In the genomic region with DNA sequence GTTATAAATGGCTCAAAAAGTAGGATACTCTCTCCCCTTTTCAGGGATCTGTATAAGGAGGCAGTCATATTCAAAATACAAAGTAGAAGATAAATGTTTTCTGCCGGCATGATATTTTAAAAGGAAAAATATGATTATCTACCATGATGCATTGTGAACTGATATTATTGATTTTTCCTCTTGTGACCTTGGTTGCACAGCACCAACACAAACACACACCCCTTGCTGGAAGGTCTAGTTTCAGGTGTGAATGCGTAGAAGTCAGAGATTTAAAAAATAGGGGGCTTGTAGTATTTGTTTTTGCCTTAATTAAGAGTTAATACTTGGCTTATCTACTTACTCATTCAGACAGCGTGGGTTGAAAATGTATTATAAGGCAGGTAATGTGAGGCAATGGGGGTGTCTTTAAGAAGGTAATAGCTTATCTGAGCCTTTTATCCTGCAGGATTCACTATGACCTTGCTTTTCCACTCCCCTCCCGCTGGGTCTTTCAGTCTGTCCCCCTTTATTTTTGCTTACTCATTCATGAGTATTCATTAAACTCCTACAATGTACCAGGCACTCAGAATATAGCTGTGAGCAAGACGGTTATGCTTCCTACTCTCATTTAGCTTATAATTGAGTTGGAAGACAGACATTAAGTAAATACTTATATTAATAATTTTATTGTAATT, we compare ENCODE assay signal across 25 cellular contexts.
"Had no signal": no experiment of that assay in that cellular context is flagged by ENCODE, and none has a peak within 500 bp of the region (broad histone marks: within the 10 kb centered on the region; RNA-seq: fewer than 3 reads in every experiment).

No MANE protein-coding gene starts in this region.

- H3K36me3 Mint-ChIP-seq: activated naive CD4-positive, alpha-beta T cell treated with anti-CD3 and anti-CD28 coated beads, Interleukin-2, amount 50 U/mL, for 72 hours; natural killer cell treated with Interleukin-12 subunit alpha and Interleukin-12 subunit beta and Interleukin-15 and Interleukin-18, amount 100 ng/mL, for 72 hours; stimulated activated effector memory CD8-positive, alpha-beta T cell treated with anti-CD3 and anti-CD28 coated beads, Interleukin-12 subunit alpha, Interleukin-12 subunit beta, amount 100 ng/mL, for 72 hours; type B pancreatic cell had no signal

- DNase-seq: activated CD4-positive, alpha-beta T cell treated with anti-CD3 and anti-CD28 coated beads for 1 hour; activated CD4-positive, alpha-beta T cell treated with anti-CD3 and anti-CD28 coated beads, Interleukin-2, amount 50 U/mL, for 1 hour; activated CD8-positive, alpha-beta T cell treated with anti-CD3 and anti-CD28 coated beads for 36 hours; activated naive CD4-positive, alpha-beta T cell; activated T-cell treated with anti-CD3 and anti-CD28 coated beads, Interleukin-2, amount 50 U/mL, for 72 hours; colonic mucosa; effector CD8-positive, alpha-beta T cell; islet precursor cell; left ventricle myocardium inferior; mesendoderm; sigmoid colon; small intestine; stimulated activated CD4-positive, alpha-beta T cell treated with anti-CD3 and anti-CD28 coated beads, Interleukin-4, amount 100 ng/mL, for 24 hours; stimulated activated naive CD8-positive, alpha-beta T cell treated with anti-CD3 and anti-CD28 coated beads, Interleukin-15, amount 100 ng/mL, for 72 hours; substantia nigra; T1000; uterus; WERI-Rb-1 had no signal

- H3K4me3 ChIP-seq: colonic mucosa, left ventricle myocardium inferior, lung, prostate gland, sigmoid colon, uterus had no signal

- H3K4me1 Mint-ChIP-seq: stimulated activated effector memory CD8-positive, alpha-beta T cell treated with anti-CD3 and anti-CD28 coated beads, Interleukin-12 subunit alpha, Interleukin-12 subunit beta, amount 100 ng/mL, for 72 hours; stimulated activated naive CD8-positive, alpha-beta T cell treated with anti-CD3 and anti-CD28 coated beads, Interleukin-15, amount 100 ng/mL, for 72 hours had no signal

- H3K27ac ChIP-seq: colonic mucosa, left ventricle myocardium inferior, neutrophil, prostate gland, sigmoid colon, uterus, WERI-Rb-1 had no signal

- ATAC-seq: activated CD8-positive, alpha-beta T cell treated with anti-CD3 and anti-CD28 coated beads for 36 hours; activated naive CD4-positive, alpha-beta T cell treated with anti-CD3 and anti-CD28 coated beads, Interleukin-2, amount 50 U/mL, for 72 hours; activated T-cell treated with anti-CD3 and anti-CD28 coated beads, Interleukin-2, amount 50 U/mL, for 72 hours; natural killer cell treated with Interleukin-12 subunit alpha and Interleukin-12 subunit beta and Interleukin-15 and Interleukin-18, amount 100 ng/mL, for 72 hours; stimulated activated effector memory CD8-positive, alpha-beta T cell treated with anti-CD3 and anti-CD28 coated beads, Interleukin-12 subunit alpha, Interleukin-12 subunit beta, amount 100 ng/mL, for 72 hours; stimulated activated naive CD8-positive, alpha-beta T cell treated with anti-CD3 and anti-CD28 coated beads, Interleukin-15, amount 100 ng/mL, for 72 hours had no signal

- H3K27me3 Mint-ChIP-seq: activated CD8-positive, alpha-beta T cell treated with anti-CD3 and anti-CD28 coated beads for 36 hours; stimulated activated naive CD8-positive, alpha-beta T cell treated with anti-CD3 and anti-CD28 coated beads, Interleukin-15, amount 100 ng/mL, for 72 hours; type B pancreatic cell had no signal

- H3K4me3 Mint-ChIP-seq: activated CD8-positive, alpha-beta T cell treated with anti-CD3 and anti-CD28 coated beads for 36 hours; activated T-cell treated with anti-CD3 and anti-CD28 coated beads, Interleukin-2, amount 50 U/mL, for 72 hours; natural killer cell treated with Interleukin-12 subunit alpha and Interleukin-12 subunit beta and Interleukin-15 and Interleukin-18, amount 100 ng/mL, for 72 hours; stimulated activated effector memory CD8-positive, alpha-beta T cell treated with anti-CD3 and anti-CD28 coated beads, Interleukin-12 subunit alpha, Interleukin-12 subunit beta, amount 100 ng/mL, for 72 hours; stimulated activated naive CD8-positive, alpha-beta T cell treated with anti-CD3 and anti-CD28 coated beads, Interleukin-15, amount 100 ng/mL, for 72 hours; type B pancreatic cell had no signal

- H3K9me3 ChIP-seq: colonic mucosa, left ventricle myocardium inferior, neutrophil, prostate gland, sigmoid colon, uterus had no signal

- H3K27me3 ChIP-seq: colonic mucosa, neutrophil, sigmoid colon, uterus had no signal

- H3K36me3 ChIP-seq: colonic mucosa, left ventricle myocardium inferior, neutrophil, prostate gland, sigmoid colon, uterus, WERI-Rb-1 had no signal

- H3K9me3 Mint-ChIP-seq: activated CD8-positive, alpha-beta T cell treated with anti-CD3 and anti-CD28 coated beads for 36 hours; activated naive CD4-positive, alpha-beta T cell treated with anti-CD3 and anti-CD28 coated beads, Interleukin-2, amount 50 U/mL, for 72 hours; activated T-cell treated with anti-CD3 and anti-CD28 coated beads, Interleukin-2, amount 50 U/mL, for 72 hours; natural killer cell treated with Interleukin-12 subunit alpha and Interleukin-12 subunit beta and Interleukin-15 and Interleukin-18, amount 100 ng/mL, for 72 hours; stimulated activated effector memory CD8-positive, alpha-beta T cell treated with anti-CD3 and anti-CD28 coated beads, Interleukin-12 subunit alpha, Interleukin-12 subunit beta, amount 100 ng/mL, for 72 hours; stimulated activated naive CD8-positive, alpha-beta T cell treated with anti-CD3 and anti-CD28 coated beads, Interleukin-15, amount 100 ng/mL, for 72 hours; type B pancreatic cell had no signal

- H3K27ac Mint-ChIP-seq: activated CD8-positive, alpha-beta T cell treated with anti-CD3 and anti-CD28 coated beads for 36 hours; activated naive CD4-positive, alpha-beta T cell treated with anti-CD3 and anti-CD28 coated beads, Interleukin-2, amount 50 U/mL, for 72 hours; activated T-cell treated with anti-CD3 and anti-CD28 coated beads, Interleukin-2, amount 50 U/mL, for 72 hours; natural killer cell treated with Interleukin-12 subunit alpha and Interleukin-12 subunit beta and Interleukin-15 and Interleukin-18, amount 100 ng/mL, for 72 hours; stimulated activated effector memory CD8-positive, alpha-beta T cell treated with anti-CD3 and anti-CD28 coated beads, Interleukin-12 subunit alpha, Interleukin-12 subunit beta, amount 100 ng/mL, for 72 hours; stimulated activated naive CD8-positive, alpha-beta T cell treated with anti-CD3 and anti-CD28 coated beads, Interleukin-15, amount 100 ng/mL, for 72 hours; type B pancreatic cell had no signal

- H3K4me1 ChIP-seq: colonic mucosa, left ventricle myocardium inferior, prostate gland, sigmoid colon, uterus had no signal
